ENCODE assay signal across 26 cellular contexts in genomic region chr2:174540893-174541292, GRCh38.
"Had no signal": no experiment of that assay in that cellular context is flagged by ENCODE, and none has a peak within 500 bp of the region (broad histone marks: within the 10 kb centered on the region; RNA-seq: fewer than 3 reads in every experiment).

No MANE protein-coding gene starts in this region.

- H3K4me2 ChIP-seq: hepatocyte had no signal

- H3K79me2 ChIP-seq: hepatocyte had no signal

- H3K36me3 ChIP-seq: esophagus muscularis mucosa, gastroesophageal sphincter, heart left ventricle, left ventricle myocardium inferior had no signal

- H3K27me3 ChIP-seq: esophagus muscularis mucosa, foreskin keratinocyte, hepatocyte had no signal

- H3K9me3 ChIP-seq: esophagus muscularis mucosa, gastroesophageal sphincter, heart left ventricle, left ventricle myocardium inferior had no signal

- H3K36me3 Mint-ChIP-seq: immature natural killer cell, memory B cell had no signal

- DNase-seq: dermis blood vessel endothelial cell; dorsolateral prefrontal cortex; effector CD4-positive, alpha-beta T cell; effector memory CD4-positive, alpha-beta T cell; foreskin keratinocyte; heart left ventricle; hypothalamus; immature natural killer cell; islet precursor cell; kidney; kidney glomerular epithelial cell; left colon; left ventricle myocardium inferior; mammary epithelial cell; mesendoderm; midbrain had no signal

- H2AFZ ChIP-seq: hepatocyte had no signal

- H3K4me3 ChIP-seq: coronary artery, dorsolateral prefrontal cortex, esophagus muscularis mucosa, gastroesophageal sphincter, heart left ventricle, hepatocyte, left ventricle myocardium inferior, lung had no signal

- H3K27ac Mint-ChIP-seq: immature natural killer cell, memory B cell had no signal

- H3K27ac ChIP-seq: coronary artery, dorsolateral prefrontal cortex, esophagus muscularis mucosa, foreskin keratinocyte, gastroesophageal sphincter, heart left ventricle, hepatocyte, left ventricle myocardium inferior had no signal

- FAIRE-seq: colon, endothelial cell of umbilical vein, frontal cortex, kidney had no signal

- H3K4me1 ChIP-seq: esophagus muscularis mucosa, gastroesophageal sphincter, heart left ventricle, left ventricle myocardium inferior had no signal

- H3K4me3 Mint-ChIP-seq: immature natural killer cell, memory B cell had no signal

- H3K9me3 Mint-ChIP-seq: immature natural killer cell, memory B cell had no signal

- ATAC-seq: foreskin keratinocyte, gastroesophageal sphincter, heart left ventricle, left colon, left lobe of liver had no signal

- H3K4me1 Mint-ChIP-seq: immature natural killer cell had no signal
